8 cellular contexts compared by ENCODE assay signal in the genomic region with DNA sequence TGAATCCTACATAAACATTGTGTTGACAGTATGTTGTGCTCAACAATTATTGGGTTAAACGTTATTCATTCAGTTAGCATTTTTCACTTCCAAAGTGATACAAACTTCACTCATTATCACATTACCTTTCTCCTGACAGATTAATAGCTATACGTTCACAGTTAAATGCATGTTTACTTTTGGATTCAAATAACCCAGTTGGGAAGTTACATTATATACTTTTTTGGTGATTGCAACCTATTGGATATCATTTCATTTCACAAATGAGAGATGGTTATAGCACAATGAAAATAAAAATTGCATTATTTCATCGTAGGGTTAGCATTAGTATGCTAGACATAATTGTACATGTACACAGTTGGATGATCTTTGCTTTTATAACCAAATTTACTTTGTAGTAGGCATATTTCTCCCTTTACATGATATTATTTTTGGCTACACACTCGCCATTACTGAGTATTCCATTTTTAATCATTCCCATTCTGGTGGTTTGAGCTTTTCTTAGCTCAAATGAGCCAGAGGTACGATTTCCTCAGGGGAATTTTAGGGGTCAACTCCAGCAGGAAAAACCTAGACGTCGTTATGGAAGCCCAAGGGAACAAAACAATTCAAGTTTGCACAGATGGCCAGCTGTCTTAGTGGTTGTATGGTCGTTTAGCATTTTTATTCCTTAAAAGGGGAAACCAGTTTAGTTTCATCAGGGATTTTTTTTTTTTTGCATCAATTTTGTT. TPM values are rescaled to one million over a fixed set of nuclear protein-coding genes. Genes with fewer than 3 reads are reported as not detected.
DNase-seq lines count a peak whose midpoint lies in the region; ATAC-seq and TF ChIP-seq lines count a peak whose summit lies in the region.

No MANE protein-coding gene starts in this region.

- H3K27me3 ChIP-seq in prostate gland (replicated peaks; ENCODE audit: insufficient read depth), result no peaks in the 10 kb centered on the region

- H3K27ac Mint-ChIP-seq in activated T-cell treated with anti-CD3 and anti-CD28 coated beads, Interleukin-2, amount 50 U/mL, for 72 hours, result peak overlapping the region; percentile 99

- H3K4me1 ChIP-seq in prostate gland (replicated peaks), result no peaks in the 10 kb centered on the region

- H3K4me3 ChIP-seq in fibroblast of the aortic adventitia (ENCODE audit: low read depth, low read length) (peak overlapping the region; percentile 83), prostate gland (peak overlapping the region; percentile 77 to 84)

- no peak for ATAC-seq in activated T-cell treated with anti-CD3 and anti-CD28 coated beads, Interleukin-2, amount 50 U/mL, for 72 hours (replicated peaks in 1 of 2)
- ATAC-seq in HG03520 (IDR thresholded peaks at IDR 0.05; ENCODE audit: unreplicated experiment), result no peak
- no peak for ATAC-seq in GM21360 (IDR thresholded peaks at IDR 0.05; ENCODE audit: unreplicated experiment)

- intact Hi-C loops in prostate gland (cut with DNase I), result loop anchor here (10.0 kb wide), 1 partner anchor 425 kb away; no protein-coding TSS in a partner anchor

- H3K36me3 Mint-ChIP-seq in activated T-cell treated with anti-CD3 and anti-CD28 coated beads, Interleukin-2, amount 50 U/mL, for 72 hours (ENCODE audit: insufficient read depth in 2 of 2), result peaks cover 16 to 22% of the 10 kb centered on the region in 2 donors

- TF ChIP-seq POLR2A in prostate gland (IDR thresholded peaks at IDR 0.05), result no peak

- no peaks in the 10 kb centered on the region for H3K27me3 Mint-ChIP-seq in activated T-cell treated with anti-CD3 and anti-CD28 coated beads, Interleukin-2, amount 50 U/mL, for 72 hours (ENCODE audit: low read depth)

- DNase-seq in activated T-cell treated with anti-CD3 and anti-CD28 coated beads, Interleukin-2, amount 50 U/mL, for 72 hours, result no peak
- DNase-seq in activated T-cell treated with anti-CD3 and anti-CD28 coated beads for 4 hours (no peak), SW480 (ENCODE audit: low spot score) (peak; percentile 10), fibroblast of the aortic adventitia (ENCODE audit: low read depth) (peak; percentile 82), prostate gland (ENCODE audit: low spot score) (no peak), NCI-H128 (lab: John Stamatoyannopoulos, UW; ENCODE audit: unreplicated experiment) (no peak)

- peaks cover 31% of the 10 kb centered on the region for H3K4me1 Mint-ChIP-seq in activated T-cell treated with anti-CD3 and anti-CD28 coated beads, Interleukin-2, amount 50 U/mL, for 72 hours (ENCODE audit: low read depth)

- H3K9me3 Mint-ChIP-seq in activated T-cell treated with anti-CD3 and anti-CD28 coated beads, Interleukin-2, amount 50 U/mL, for 72 hours, result no peaks in the 10 kb centered on the region

- no peaks in the 10 kb centered on the region for H3K9me3 ChIP-seq in prostate gland

- H3K27ac ChIP-seq in prostate gland, result peak overlapping the region; percentile 96 to 98

- TF ChIP-seq CTCF in fibroblast of the aortic adventitia (IDR thresholded peaks at IDR 0.05; ENCODE audit: insufficient read depth, low read length) (no peak), prostate gland (IDR thresholded peaks at IDR 0.05) (no peak)

- 2% methylated on average over 8 of the region's 8 CpGs for WGBS in prostate gland

- peak overlapping the region; percentile 91 to 98 for H3K4me3 Mint-ChIP-seq in activated T-cell treated with anti-CD3 and anti-CD28 coated beads, Interleukin-2, amount 50 U/mL, for 72 hours

- H3K36me3 ChIP-seq in prostate gland, result no peaks in the 10 kb centered on the region

RNA-seq across cellular contexts. Expression of a gene that starts 2.0 kb away (rescaled TPM):
- 10 to 100 TPM; 70.1 to 77.0 TPM for total RNA-seq in activated T-cell treated with anti-CD3 and anti-CD28 coated beads, Interleukin-2, amount 50 U/mL, for 72 hours
- 21.3 and 21.8 TPM in 2 replicates for total RNA-seq in fibroblast of the aortic adventitia (ENCODE audit: low replicate concordance)
- total RNA-seq in prostate gland, result 10 to 100 TPM; 35.2 to 38.0 TPM

Comparison
In these comparisons a context has a peak if more than half of its experiments do, and no peak if none do; other contexts are left out.
1. DNase-seq: peak in SW480 (single experiment) and fibroblast of the aortic adventitia (single experiment); none in activated T-cell treated with anti-CD3 and anti-CD28 coated beads, Interleukin-2, amount 50 U/mL, for 72 hours (0 of 2), activated T-cell treated with anti-CD3 and anti-CD28 coated beads for 4 hours (single experiment), prostate gland (single experiment) and NCI-H128 (single experiment).